Comparison of ENCODE assay signal across 24 cellular contexts in the genomic region with DNA sequence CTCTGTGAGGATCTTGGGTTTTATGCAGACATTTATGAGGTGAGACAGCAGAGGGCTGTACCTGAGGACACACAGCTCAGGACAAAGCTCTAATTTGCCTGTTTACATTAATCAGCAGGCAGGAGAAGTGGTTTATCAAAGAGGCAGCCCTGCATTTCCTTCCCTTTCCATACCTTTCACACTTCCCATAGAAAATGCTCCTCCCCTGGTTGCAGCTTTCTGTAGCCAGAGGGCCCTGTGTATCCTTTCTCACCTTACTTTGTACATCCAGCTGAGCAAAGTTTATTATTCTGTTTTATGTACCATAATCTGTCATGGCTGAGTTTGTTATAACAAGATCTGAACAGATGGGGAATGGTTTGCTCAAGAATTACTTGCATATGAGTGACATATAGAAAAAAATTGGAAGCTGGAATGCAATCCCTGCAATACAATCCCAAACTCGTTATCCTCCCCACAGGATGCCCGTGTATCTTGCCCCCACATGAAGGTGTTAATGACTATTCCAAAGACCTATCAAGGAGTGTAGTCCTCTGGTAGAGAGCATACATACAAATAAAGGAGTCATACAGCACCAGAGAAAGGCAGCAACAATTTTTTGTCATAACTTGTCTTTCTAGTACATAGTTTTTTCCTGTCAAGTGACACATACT.
"Had no signal": no experiment of that assay in that cellular context is flagged by ENCODE, and none has a peak within 500 bp of the region (broad histone marks: within the 10 kb centered on the region; RNA-seq: fewer than 3 reads in every experiment).

No MANE protein-coding gene starts in this region.

- ATAC-seq: activated CD4-positive, alpha-beta T cell treated with anti-CD3 and anti-CD28 coated beads for 36 hours; foreskin keratinocyte; heart left ventricle; naive thymus-derived CD8-positive, alpha-beta T cell; right cardiac atrium; stimulated activated naive B cell treated with anti-CD40 and anti-IgM and Interleukin-4, amounts not matched to agents 10 μg/mL and 1 μg/mL and 100 μg/mL, for 72 hours; T-helper 17 cell had no signal

- H3K9me3 Mint-ChIP-seq: stimulated activated naive B cell treated with anti-CD40 and anti-IgM and Interleukin-4, amounts not matched to agents 10 μg/mL and 1 μg/mL and 100 μg/mL, for 72 hours had no signal

- H3K36me3 Mint-ChIP-seq: naive thymus-derived CD8-positive, alpha-beta T cell; stimulated activated naive B cell treated with anti-CD40 and anti-IgM and Interleukin-4, amounts not matched to agents 10 μg/mL and 1 μg/mL and 100 μg/mL, for 72 hours had no signal

- H3K4me1 Mint-ChIP-seq: activated B cell treated with CpG ODN at 0.5 μM for 24 hours; activated CD4-positive, alpha-beta T cell treated with anti-CD3 and anti-CD28 coated beads for 36 hours; naive thymus-derived CD8-positive, alpha-beta T cell; stimulated activated naive B cell treated with anti-CD40 and anti-IgM and Interleukin-4, amounts not matched to agents 10 μg/mL and 1 μg/mL and 100 μg/mL, for 72 hours; T-helper 17 cell had no signal

- H3K27me3 Mint-ChIP-seq: activated B cell treated with CpG ODN at 0.5 μM for 24 hours; activated CD4-positive, alpha-beta T cell treated with anti-CD3 and anti-CD28 coated beads for 36 hours; naive thymus-derived CD8-positive, alpha-beta T cell; T-helper 17 cell had no signal

- H3K27me3 ChIP-seq: breast epithelium, esophagus muscularis mucosa, foreskin keratinocyte, heart left ventricle, stomach, thyroid gland, upper lobe of left lung, vagina had no signal

- H3K4me3 ChIP-seq: breast epithelium, esophagus muscularis mucosa, heart left ventricle, stomach, thyroid gland, upper lobe of left lung, vagina had no signal

- H3K4me3 Mint-ChIP-seq: activated B cell treated with CpG ODN at 0.5 μM for 24 hours; activated CD4-positive, alpha-beta T cell treated with anti-CD3 and anti-CD28 coated beads for 36 hours; naive thymus-derived CD8-positive, alpha-beta T cell; stimulated activated naive B cell treated with anti-CD40 and anti-IgM and Interleukin-4, amounts not matched to agents 10 μg/mL and 1 μg/mL and 100 μg/mL, for 72 hours; T-helper 17 cell had no signal

- H3K27ac ChIP-seq: breast epithelium, esophagus muscularis mucosa, foreskin keratinocyte, heart left ventricle, stomach, thyroid gland, upper lobe of left lung, vagina had no signal

- H3K36me3 ChIP-seq: breast epithelium, esophagus muscularis mucosa, heart left ventricle, stomach, thyroid gland, upper lobe of left lung, vagina had no signal

- DNase-seq: activated B cell treated with CpG ODN at 0.5 μM for 24 hours; activated CD4-positive, alpha-beta T cell treated with anti-CD3 and anti-CD28 coated beads for 36 hours; activated CD8-positive, alpha-beta memory T cell treated with anti-CD3 and anti-CD28 coated beads for 24 hours; activated CD8-positive, alpha-beta memory T cell treated with anti-CD3 and anti-CD28 coated beads, Interleukin-2, amount 50 U/mL, for 4 hours; activated gamma-delta T cell treated with Interleukin-2 at 50 U/mL for 16 hours; activated naive CD4-positive, alpha-beta T cell treated with anti-CD3 and anti-CD28 coated beads, Interleukin-2, amount 50 U/mL, for 16 hours; activated T-cell treated with anti-CD3 and anti-CD28 coated beads, Interleukin-2, amount 50 U/mL, for 1 hour; amniotic stem cell; central memory CD4-positive, alpha-beta T cell; foreskin keratinocyte; heart left ventricle; naive thymus-derived CD8-positive, alpha-beta T cell; posterior cingulate gyrus; right cardiac atrium; stimulated activated CD4-positive, alpha-beta T cell treated with anti-CD3 and anti-CD28 coated beads, Interleukin-15, amount 100 ng/mL, for 24 hours; stimulated activated CD4-positive, alpha-beta T cell treated with anti-CD3 and anti-CD28 coated beads, Interleukin-2, amount 100 ng/mL, for 24 hours; stimulated activated naive B cell treated with anti-CD40 and anti-IgM and Interleukin-4, amounts not matched to agents 10 μg/mL and 1 μg/mL and 100 μg/mL, for 72 hours; stomach; T-helper 17 cell; thyroid gland; upper lobe of left lung had no signal

- H3K27ac Mint-ChIP-seq: activated B cell treated with CpG ODN at 0.5 μM for 24 hours; activated CD4-positive, alpha-beta T cell treated with anti-CD3 and anti-CD28 coated beads for 36 hours; naive thymus-derived CD8-positive, alpha-beta T cell; stimulated activated naive B cell treated with anti-CD40 and anti-IgM and Interleukin-4, amounts not matched to agents 10 μg/mL and 1 μg/mL and 100 μg/mL, for 72 hours; T-helper 17 cell had no signal
